ENCODE assay signal across 1 cellular context in genomic region chr5:63963080-63963735, GRCh38.
A peak's percentile ranks its signal among the peaks of the same experiment; 100 is the strongest.
TF ChIP-seq lines count a peak whose summit lies in the region.

No MANE protein-coding gene starts in this region.

TF ChIP-seq in HepG2, 621 proteins besides CTCF, POLR2A, EP300 and RAD21 (continued from another document and continues in another):
- TF ChIP-seq ZNF318 (CRISPR knock-in tag; IDR thresholded peaks at IDR 0.05) (no peak), RBAK (CRISPR knock-in tag; IDR thresholded peaks at IDR 0.05) (no peak), CHD4 (IDR thresholded peaks at IDR 0.05; ENCODE audit: borderline replicate concordance, low read length) (no peak), ZFP82 (CRISPR knock-in tag; IDR thresholded peaks at IDR 0.05; ENCODE audit: borderline replicate concordance) (no peak), SMAD3 (CRISPR knock-in tag; IDR thresholded peaks at IDR 0.05) (0 out of 2 replicates have a peak, but pooled peaks have one; percentile 49), ZNF18 (CRISPR knock-in tag; IDR thresholded peaks at IDR 0.05; ENCODE audit: insufficient replicate concordance) (no peak), HMGA1 (CRISPR knock-in tag; conservative IDR thresholded peaks at IDR 0.05) (no peak), ZBTB49 (CRISPR knock-in tag; IDR thresholded peaks at IDR 0.05; ENCODE audit: borderline replicate concordance) (no peak), MAX (IDR thresholded peaks at IDR 0.05) (no peak), TIGD3 (CRISPR knock-in tag; IDR thresholded peaks at IDR 0.05; ENCODE audit: borderline replicate concordance) (no peak), ZNF337 (CRISPR knock-in tag; IDR thresholded peaks at IDR 0.05; ENCODE audit: borderline replicate concordance, low read depth) (no peak), CENPBD1 (CRISPR knock-in tag; IDR thresholded peaks at IDR 0.05; ENCODE audit: borderline replicate concordance, low read depth) (no peak), MTF1 (CRISPR knock-in tag; IDR thresholded peaks at IDR 0.05) (0 out of 2 replicates have a peak, but pooled peaks have one; percentile 25), SSRP1 (CRISPR knock-in tag; IDR thresholded peaks at IDR 0.05) (no peak), ZNF414 (CRISPR knock-in tag; IDR thresholded peaks at IDR 0.05) (no peak), ATF5 (CRISPR knock-in tag; IDR thresholded peaks at IDR 0.05; ENCODE audit: low read depth) (no peak), CERS6 (CRISPR knock-in tag; IDR thresholded peaks at IDR 0.05) (no peak), PTBP1 (IDR thresholded peaks at IDR 0.05; ENCODE audit: low read depth, low read length, poor library complexity, severe bottlenecking) (no peak), ZNF670 (CRISPR knock-in tag; IDR thresholded peaks at IDR 0.05; ENCODE audit: borderline replicate concordance) (no peak), ZMYM4 (CRISPR knock-in tag; IDR thresholded peaks at IDR 0.05) (0 out of 2 replicates have a peak, but pooled peaks have one; percentile 32), ZNF224 (CRISPR knock-in tag; IDR thresholded peaks at IDR 0.05) (no peak), LRRFIP1 (CRISPR knock-in tag; conservative IDR thresholded peaks at IDR 0.05) (0 out of 2 replicates have a peak, but pooled peaks have one; percentile 70), MEIS1 (CRISPR knock-in tag; IDR thresholded peaks at IDR 0.05; ENCODE audit: borderline replicate concordance) (no peak), ATF7-NPFF (CRISPR knock-in tag; IDR thresholded peaks at IDR 0.05; ENCODE audit: low read depth) (no peak), CHCHD3 (CRISPR knock-in tag; IDR thresholded peaks at IDR 0.05) (no peak), BRCA1 (CRISPR knock-in tag; IDR thresholded peaks at IDR 0.05) (0 out of 2 replicates have a peak, but pooled peaks have one; percentile 32), ARID2 (CRISPR knock-in tag; IDR thresholded peaks at IDR 0.05; ENCODE audit: borderline replicate concordance) (no peak), ZBTB38 (CRISPR knock-in tag; IDR thresholded peaks at IDR 0.05) (no peak), SMARCE1 (IDR thresholded peaks at IDR 0.05; ENCODE audit: borderline replicate concordance) (no peak)
